In genomic region chr21:31500976-31501375, GRCh38 we compare ENCODE assay signal across 21 cellular contexts.
"Had no signal": no experiment of that assay in that cellular context is flagged by ENCODE, and none has a peak within 500 bp of the region (broad histone marks: within the 10 kb centered on the region; RNA-seq: fewer than 3 reads in every experiment).

No MANE protein-coding gene starts in this region.

- FAIRE-seq: frontal cortex, islet of Langerhans had no signal

- DNase-seq: dermis blood vessel endothelial cell; effector memory CD4-positive, alpha-beta T cell; erythroblast; head of caudate nucleus; left colon; left ventricle myocardium superior; lower lobe of right lung; natural killer cell; nucleus accumbens; psoas muscle; right cardiac atrium; spleen; stimulated activated CD4-positive, alpha-beta T cell treated with anti-CD3 and anti-CD28 coated beads, Interleukin-4, amount 100 ng/mL, for 4 hours; stimulated activated naive CD4-positive, alpha-beta T cell; stimulated activated naive CD8-positive, alpha-beta T cell treated with anti-CD3 and anti-CD28 coated beads, Interleukin-15, amount 100 ng/mL, for 72 hours; transverse colon had no signal

- H3K4me3 ChIP-seq: coronary artery, lower lobe of right lung, psoas muscle, skin epidermis, spleen, suprapubic skin, transverse colon had no signal

- H3K27ac Mint-ChIP-seq: natural killer cell had no signal

- H3K9me3 ChIP-seq: lower lobe of right lung, psoas muscle, spleen, suprapubic skin, transverse colon had no signal

- H3K27me3 Mint-ChIP-seq: stimulated activated naive CD8-positive, alpha-beta T cell treated with anti-CD3 and anti-CD28 coated beads, Interleukin-15, amount 100 ng/mL, for 72 hours had no signal

- H3K4me3 Mint-ChIP-seq: natural killer cell; stimulated activated naive CD8-positive, alpha-beta T cell treated with anti-CD3 and anti-CD28 coated beads, Interleukin-15, amount 100 ng/mL, for 72 hours had no signal

- H3K36me3 Mint-ChIP-seq: natural killer cell had no signal

- H3K4me1 ChIP-seq: lower lobe of right lung, psoas muscle, spleen, transverse colon had no signal

- H3K27ac ChIP-seq: coronary artery, lower lobe of right lung, psoas muscle, spleen, transverse colon had no signal

- H3K36me3 ChIP-seq: lower lobe of right lung, spleen, suprapubic skin, transverse colon had no signal

- H3K9me3 Mint-ChIP-seq: natural killer cell; stimulated activated naive CD8-positive, alpha-beta T cell treated with anti-CD3 and anti-CD28 coated beads, Interleukin-15, amount 100 ng/mL, for 72 hours had no signal

- ATAC-seq: left colon; left ventricle myocardium superior; lower lobe of right lung; natural killer cell; psoas muscle; right cardiac atrium; stimulated activated naive CD8-positive, alpha-beta T cell treated with anti-CD3 and anti-CD28 coated beads, Interleukin-15, amount 100 ng/mL, for 72 hours had no signal

- H3K27me3 ChIP-seq: spleen, suprapubic skin, transverse colon had no signal
